In the genomic region with DNA sequence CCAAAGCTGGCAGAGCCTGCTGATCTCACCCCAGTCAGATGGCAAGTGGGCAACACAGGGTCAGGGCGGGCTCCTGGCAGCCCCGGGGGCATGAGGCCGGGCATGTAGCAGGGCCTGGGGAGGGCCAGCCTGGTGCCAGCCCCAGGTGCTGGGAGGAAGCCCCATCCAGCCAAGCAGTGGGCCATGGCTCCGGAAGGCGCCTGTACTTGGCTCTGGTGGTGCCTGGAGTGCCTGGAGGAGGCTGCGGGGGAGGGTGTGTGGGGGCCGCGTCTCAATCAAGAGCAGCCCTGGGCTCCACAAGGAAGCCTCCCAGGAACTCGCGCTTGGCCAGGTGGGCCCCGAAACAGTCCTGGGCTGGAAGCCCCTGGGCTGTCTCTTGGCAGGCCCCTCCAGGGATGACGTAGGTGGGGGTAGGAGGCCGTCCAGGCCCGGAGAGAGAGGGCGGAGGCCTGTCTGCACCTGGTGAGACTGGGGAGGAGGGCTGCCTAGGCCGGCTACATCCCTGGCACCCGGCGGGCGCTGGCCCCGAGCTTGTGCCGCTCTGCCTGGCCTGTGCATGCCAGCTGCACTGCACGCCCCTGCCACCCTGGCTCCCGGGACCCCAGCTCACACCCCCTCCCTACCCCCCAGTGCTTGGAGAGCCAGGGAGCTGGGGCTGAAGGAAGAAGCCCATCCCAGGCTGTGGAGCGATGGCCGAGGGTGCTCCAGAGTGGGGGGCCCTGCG, we compare ENCODE assay signal across 36 cellular contexts. TPM values are rescaled to one million over a fixed set of nuclear protein-coding genes. Genes with fewer than 3 reads are reported as not detected.
DNase-seq lines count a peak whose midpoint lies in the region; ATAC-seq and TF ChIP-seq lines count a peak whose summit lies in the region.
"Had no signal": no experiment of that assay in that cellular context is flagged by ENCODE, and none has a peak within 500 bp of the region (broad histone marks: within the 10 kb centered on the region; RNA-seq: fewer than 3 reads in every experiment).

No MANE protein-coding gene starts in this region.

- no peak for TF ChIP-seq CTCF in GM23338 (conservative IDR thresholded peaks at IDR 0.05; ENCODE audit: low read depth in 2 of 2)
- no peak for TF ChIP-seq CTCF in nephron (IDR thresholded peaks at IDR 0.05; ENCODE audit: unreplicated experiment in 3 of 3)
- TF ChIP-seq CTCF in CD8-positive, alpha-beta T cell (IDR thresholded peaks at IDR 0.05) = no peak

- H3K4me2 ChIP-seq in BLaER1 = no peak overlapping the region
- no peak overlapping the region for H3K4me2 ChIP-seq in GM23338
- H3K4me2 ChIP-seq: BLaER1 treated with 17β-estradiol and CSF1 and Interleukin-3, amounts not matched to agents 10 nM and 100 nM had no signal

- H3K27ac Mint-ChIP-seq in GM23338 = no peak overlapping the region
- H3K27ac Mint-ChIP-seq in nephron = peak overlapping the region; percentile 48 to 69 (median 50)
- no peak overlapping the region for H3K27ac Mint-ChIP-seq in CD8-positive, alpha-beta T cell
- H3K27ac Mint-ChIP-seq: activated T-helper 2 cell treated with anti-CD3 and anti-CD28 coated beads, Interferon-gamma antibody, Interleukin-2, Interleukin-4, amounts not matched to agents 10 μg/mL and 5 μg/mL and 100 μg/mL, durations not matched to agents 14 hours and 24 hours and 36 hours; brain had no signal

- no peaks in the 10 kb centered on the region for H3K9me2 ChIP-seq in GM23338 (ENCODE audit: insufficient read depth)

- H3K27me3 Mint-ChIP-seq in GM23338 (ENCODE audit: insufficient read depth, low read depth, poor library complexity) (peaks cover 6% of the 10 kb centered on the region), nephron (ENCODE audit: low read depth) (no peaks in the 10 kb centered on the region)
- no peaks in the 10 kb centered on the region for H3K27me3 Mint-ChIP-seq in CD8-positive, alpha-beta T cell (ENCODE audit: low read depth)
- H3K27me3 Mint-ChIP-seq: brain had no signal

- DNase-seq in GM23338 (ENCODE audit: low spot score) = no peak
- peak; percentile 47 for DNase-seq in amniotic epithelial cell (ENCODE audit: low read depth)
- no peak for DNase-seq in CD8-positive, alpha-beta T cell
- no peak for DNase-seq in AG08396 (ENCODE audit: low spot score)
- DNase-seq: ACHN; activated CD4-positive, alpha-beta T cell treated with anti-CD3 and anti-CD28 coated beads for 48 hours; activated naive CD4-positive, alpha-beta T cell treated with anti-CD3 and anti-CD28 coated beads, Interleukin-2, amount 50 U/mL, for 16 hours; activated T-cell treated with anti-CD3 and anti-CD28 coated beads for 4 hours; amniotic stem cell; COR-L47; DMS79; GF-D8; GOT3; KG1; left ventricle myocardium inferior; mesenchymal stem cell; NCI-H1105; NCI-H1930; NCI-H69; right lobe of liver; SIG-M5; stimulated activated CD4-positive, alpha-beta T cell treated with anti-CD3 and anti-CD28 coated beads, Interleukin-12 subunit alpha, Interleukin-12 subunit beta, amount 100 ng/mL, for 4 hours; stimulated activated CD4-positive, alpha-beta T cell treated with anti-CD3 and anti-CD28 coated beads, Interleukin-2, amount 100 ng/mL, for 48 hours; SW 1271; T-helper 9 cell; trophoblast cell had no signal

- peaks cover 20% of the 10 kb centered on the region; the same call in 1 of the 2 replicates for H3K36me3 ChIP-seq in BLaER1
- no peaks in the 10 kb centered on the region for H3K36me3 ChIP-seq in GM23338 (ENCODE audit: insufficient read depth)
- no peaks in the 10 kb centered on the region for H3K36me3 ChIP-seq in CD8-positive, alpha-beta T cell (ENCODE audit: insufficient read depth, low read length)
- H3K36me3 ChIP-seq: right lobe of liver had no signal

- peak overlapping the region; percentile 31; the same call in 1 of the 2 replicates for H3K27ac ChIP-seq in BLaER1
- H3K27ac ChIP-seq in GM23338 (ENCODE audit: low read depth) = no peak overlapping the region
- no peak overlapping the region for H3K27ac ChIP-seq in CD8-positive, alpha-beta T cell (ENCODE audit: low read depth, low read length)
- H3K27ac ChIP-seq: BLaER1 treated with 17β-estradiol and CSF1 and Interleukin-3, amounts not matched to agents 10 nM and 100 nM; left ventricle myocardium inferior; right lobe of liver had no signal

- H2AFZ ChIP-seq in GM23338 = no peak overlapping the region

- H4K20me1 ChIP-seq in BLaER1 (0 out of 2 replicates have a peak, but pooled peaks cover 5% of the 10 kb centered on the region), GM23338 (replicated peaks; ENCODE audit: insufficient read depth) (no peaks in the 10 kb centered on the region; the same call in 1 of the 2 replicates)

- H3K9me3 Mint-ChIP-seq in GM23338 = no peaks in the 10 kb centered on the region; the same call in 2 of the 3 replicates
- no peaks in the 10 kb centered on the region for H3K9me3 Mint-ChIP-seq in nephron
- no peaks in the 10 kb centered on the region for H3K9me3 Mint-ChIP-seq in CD8-positive, alpha-beta T cell
- H3K9me3 Mint-ChIP-seq: activated T-helper 2 cell treated with anti-CD3 and anti-CD28 coated beads, Interferon-gamma antibody, Interleukin-2, Interleukin-4, amounts not matched to agents 10 μg/mL and 5 μg/mL and 100 μg/mL, durations not matched to agents 14 hours and 24 hours and 36 hours; brain had no signal

- H3K4me1 Mint-ChIP-seq in GM23338 (peaks cover 11% of the 10 kb centered on the region), nephron (peaks cover 33% of the 10 kb centered on the region)
- no peaks in the 10 kb centered on the region for H3K4me1 Mint-ChIP-seq in CD8-positive, alpha-beta T cell (ENCODE audit: low read depth)

- no peak overlapping the region for H3K4me3 ChIP-seq in BLaER1
- no peak overlapping the region for H3K4me3 ChIP-seq in GM23338
- H3K4me3 ChIP-seq in CD8-positive, alpha-beta T cell (ENCODE audit: low read depth, low read length) = no peak overlapping the region
- H3K4me3 ChIP-seq: BLaER1 treated with 17β-estradiol and CSF1 and Interleukin-3, amounts not matched to agents 10 nM and 100 nM; left ventricle myocardium inferior; right lobe of liver had no signal

- intact Hi-C loops in CD8-positive, alpha-beta T cell (cut with DNase I, micrococcal nuclease) = no loop called here

- H3K4me3 Mint-ChIP-seq in GM23338 (no peak overlapping the region), nephron (no peak overlapping the region)
- H3K4me3 Mint-ChIP-seq in CD8-positive, alpha-beta T cell = no peak overlapping the region
- H3K4me3 Mint-ChIP-seq: brain had no signal

- POLR2A ChIA-PET in CD8-positive, alpha-beta T cell (lab: Charles Lee) = no interaction called here

- no peaks in the 10 kb centered on the region for H3K79me2 ChIP-seq in GM23338 (replicated peaks; ENCODE audit: insufficient read depth)

- H3K4me1 ChIP-seq in BLaER1 = peaks cover 56% of the 10 kb centered on the region
- no peaks in the 10 kb centered on the region; the same call in 1 of the 2 replicates for H3K4me1 ChIP-seq in GM23338 (ENCODE audit: insufficient read depth)
- no peaks in the 10 kb centered on the region for H3K4me1 ChIP-seq in CD8-positive, alpha-beta T cell (ENCODE audit: insufficient read depth, low read length)
- H3K4me1 ChIP-seq: right lobe of liver had no signal

- CTCF ChIA-PET in CD8-positive, alpha-beta T cell (lab: Charles Lee) = no interaction called here

- H3K27me3 ChIP-seq in BLaER1 = no peaks in the 10 kb centered on the region
- H3K27me3 ChIP-seq in GM23338 (ENCODE audit: insufficient read depth) = no peaks in the 10 kb centered on the region
- no peaks in the 10 kb centered on the region for H3K27me3 ChIP-seq in CD8-positive, alpha-beta T cell (ENCODE audit: insufficient read depth, low read length)
- H3K27me3 ChIP-seq: BLaER1 treated with 17β-estradiol and CSF1 and Interleukin-3, amounts not matched to agents 10 nM and 100 nM; right lobe of liver had no signal

- ATAC-seq in GM23338 (peak; percentile 14), GM19395 (IDR thresholded peaks at IDR 0.05; ENCODE audit: unreplicated experiment) (no peak), HG02885 (IDR thresholded peaks at IDR 0.05; ENCODE audit: poor library complexity, unreplicated experiment) (no peak)
- no peak for ATAC-seq in CD8-positive, alpha-beta T cell

- no peaks in the 10 kb centered on the region for H3F3A ChIP-seq in GM23338 (replicated peaks; ENCODE audit: low read depth)

- no peak overlapping the region for H3K9ac ChIP-seq in BLaER1

- no peaks in the 10 kb centered on the region for H3K9me3 ChIP-seq in BLaER1
- no peaks in the 10 kb centered on the region for H3K9me3 ChIP-seq in CD8-positive, alpha-beta T cell (ENCODE audit: low read length)
- H3K9me3 ChIP-seq: BLaER1 treated with 17β-estradiol and CSF1 and Interleukin-3, amounts not matched to agents 10 nM and 100 nM; left ventricle myocardium inferior; right lobe of liver had no signal

- H3K36me3 Mint-ChIP-seq in GM23338 (ENCODE audit: low read depth) (no peaks in the 10 kb centered on the region; the same call in 2 of the 3 replicates), nephron (ENCODE audit: low read depth) (peaks cover 3% of the 10 kb centered on the region)
- H3K36me3 Mint-ChIP-seq in CD8-positive, alpha-beta T cell = peaks cover 5% of the 10 kb centered on the region

TF ChIP-seq in GM23338, 12 proteins besides CTCF, POLR2A, EP300 and RAD21 (continues in another document):
- TF ChIP-seq CREB1 (CRISPR knock-in tag; IDR thresholded peaks at IDR 0.05; ENCODE audit: low read depth) = no peak
- TF ChIP-seq POLR2AphosphoS5 (IDR thresholded peaks at IDR 0.05; ENCODE audit: low read depth) = no peak
- TF ChIP-seq NANOG (IDR thresholded peaks at IDR 0.05; ENCODE audit: borderline replicate concordance) = no peak
- TF ChIP-seq, protein P1, sequence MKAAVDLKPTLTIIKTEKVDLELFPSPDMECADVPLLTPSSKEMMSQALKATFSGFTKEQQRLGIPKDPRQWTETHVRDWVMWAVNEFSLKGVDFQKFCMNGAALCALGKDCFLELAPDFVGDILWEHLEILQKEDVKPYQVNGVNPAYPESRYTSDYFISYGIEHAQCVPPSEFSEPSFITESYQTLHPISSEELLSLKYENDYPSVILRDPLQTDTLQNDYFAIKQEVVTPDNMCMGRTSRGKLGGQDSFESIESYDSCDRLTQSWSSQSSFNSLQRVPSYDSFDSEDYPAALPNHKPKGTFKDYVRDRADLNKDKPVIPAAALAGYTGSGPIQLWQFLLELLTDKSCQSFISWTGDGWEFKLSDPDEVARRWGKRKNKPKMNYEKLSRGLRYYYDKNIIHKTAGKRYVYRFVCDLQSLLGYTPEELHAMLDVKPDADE (IDR thresholded peaks at IDR 0.05) = no peak
- TF ChIP-seq JUNB (IDR thresholded peaks at IDR 0.05; ENCODE audit: unreplicated experiment) = no peak
- no peak for TF ChIP-seq ZNF331 (CRISPR knock-in tag; IDR thresholded peaks at IDR 0.05; ENCODE audit: low read depth)
- TF ChIP-seq ZNF114 (CRISPR knock-in tag; IDR thresholded peaks at IDR 0.05) = no peak
- no peak for TF ChIP-seq EZH2 (IDR thresholded peaks at IDR 0.05; ENCODE audit: low read depth, unreplicated experiment)
- no peak for TF ChIP-seq EZH2phosphoT487 (IDR thresholded peaks at IDR 0.05; ENCODE audit: unreplicated experiment)
- TF ChIP-seq STAT1 (IDR thresholded peaks at IDR 0.05; ENCODE audit: unreplicated experiment) = no peak

RNA-seq across cellular contexts. Expression of a gene that starts 45.9 kb away (rescaled TPM):
- 0.63 TPM in 1 of 2 replicates, not detected in the other for total RNA-seq in GM23338 (2014; rRNA removed; shearing (Covaris generic))
- polyA plus RNA-seq in GM23338 (2016; fragmentation: Nextera tagmentation; extraction: Ambion mirVana) = 0.31 and 0.58 TPM in 2 replicates
- total RNA-seq in CD8-positive, alpha-beta T cell = not detected
- total RNA-seq: activated T-helper 2 cell treated with anti-CD3 and anti-CD28 coated beads, Interferon-gamma antibody, Interleukin-2, Interleukin-4, amounts not matched to agents 10 μg/mL and 5 μg/mL and 100 μg/mL, durations not matched to agents 14 hours and 24 hours and 36 hours; glomerular endothelial cell; MCF 10A had no signal
- polyA plus RNA-seq: neural cell had no signal

Comparison
In these comparisons a context has a peak if more than half of its experiments do, and no peak if none do; other contexts are left out.
1. H3K27ac Mint-ChIP-seq: peak in nephron (3 of 3); none in GM23338 (single experiment) and CD8-positive, alpha-beta T cell (single experiment).